In the genomic region with DNA sequence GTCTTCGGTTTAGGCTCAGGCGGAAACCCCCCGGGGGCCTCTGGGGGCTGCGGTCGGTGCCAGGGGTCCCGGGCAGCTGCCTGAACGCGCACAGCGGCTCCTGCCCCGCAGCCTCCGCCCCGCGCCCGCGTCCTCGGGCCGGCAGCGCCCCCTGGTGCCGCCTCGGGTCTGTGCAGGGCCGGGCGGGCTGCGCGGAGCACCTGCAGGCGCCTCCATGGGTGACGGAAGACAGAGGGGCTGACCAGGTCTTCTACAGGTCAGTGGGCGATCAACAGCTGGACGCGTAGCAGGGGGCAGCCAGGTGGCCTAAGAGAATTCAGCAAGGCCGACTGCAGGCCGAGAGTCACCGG, we compare ENCODE assay signal across 8 cellular contexts.
A peak's percentile ranks its signal among the peaks of the same experiment; 100 is the strongest.
DNase-seq lines count a peak whose midpoint lies in the region; ATAC-seq and TF ChIP-seq lines count a peak whose summit lies in the region.
"Not testable (repeated sequence)": the region's sequence is repeated elsewhere in the genome, so short reads cannot be mapped to it uniquely, and the experiment has no call there.

No MANE protein-coding gene starts in this region.

- not testable (repeated sequence) for H3K9me3 Mint-ChIP-seq in GM23338

- H3F3A ChIP-seq in GM23338 (replicated peaks; ENCODE audit: low read depth): not testable (repeated sequence)

- H3K4me2 ChIP-seq in GM23338: not testable (repeated sequence)

- H3K9me3 ChIP-seq in Peyer's patch, heart left ventricle, psoas muscle: not testable (repeated sequence)

- not testable (repeated sequence) for DNase-seq in GM23338 (ENCODE audit: low spot score); Peyer's patch; astrocyte of the cerebellum (ENCODE audit: low read depth); heart left ventricle; psoas muscle

- H3K79me2 ChIP-seq in ACC112 (ENCODE audit: control insufficient read depth, insufficient read depth, low read length, unreplicated experiment); GM23338 (replicated peaks; ENCODE audit: insufficient read depth): not testable (repeated sequence)

- H3K36me3 ChIP-seq in ACC112 (ENCODE audit: insufficient read depth, low read length); GM23338 (ENCODE audit: insufficient read depth); Peyer's patch; heart left ventricle; psoas muscle (ENCODE audit: insufficient read depth in 1 of 2, low read depth in 1 of 2): not testable (repeated sequence)

- not testable (repeated sequence) for TF ChIP-seq POLR2A in Peyer's patch (IDR thresholded peaks at IDR 0.05); heart left ventricle (IDR thresholded peaks at IDR 0.05)

- ATAC-seq in GM18870 (IDR thresholded peaks at IDR 0.05; ENCODE audit: unreplicated experiment) (peak; percentile 51), GM23338 (peak; percentile 88), HG03159 (IDR thresholded peaks at IDR 0.05; ENCODE audit: unreplicated experiment) (peak; percentile 80), heart left ventricle (peak in 3 of 4 donors; percentile 84 to 95 (median 88)), psoas muscle (peak; percentile 91 to 97 (median 94))

- not testable (repeated sequence) for H3K27me3 Mint-ChIP-seq in GM23338 (ENCODE audit: insufficient read depth, low read depth, poor library complexity)

- in situ Hi-C loops in astrocyte of the cerebellum (cut with HindIII; ENCODE audit: low sequenced_read_pairs): not testable (repeated sequence)

- WGBS in heart left ventricle, 4 donors: 0 to 5% (median 1%) methylated on average over 3 to 5 of the region's 32 CpGs; no CpG with 5 or more reads in 1 of the 4 donors
- WGBS in psoas muscle, 3 donors: 0 to 6% (median 1%) methylated on average over 2 to 5 of the region's 32 CpGs

- not testable (repeated sequence) for H3K36me3 Mint-ChIP-seq in GM23338 (ENCODE audit: low read depth)

- not testable (repeated sequence) for H3K27ac ChIP-seq in ACC112 (ENCODE audit: low read depth, low read length); GM23338 (ENCODE audit: low read depth); heart left ventricle; psoas muscle
- H3K27ac ChIP-seq in Peyer's patch: peak overlapping the region in 1 of 4 donors; percentile 38

- not testable (repeated sequence) for H3K4me1 ChIP-seq in ACC112 (ENCODE audit: control insufficient read depth, insufficient read depth, low read length, unreplicated experiment); GM23338 (ENCODE audit: insufficient read depth); Peyer's patch; heart left ventricle; psoas muscle

- H4K20me1 ChIP-seq in GM23338 (replicated peaks; ENCODE audit: insufficient read depth): not testable (repeated sequence)

- not testable (repeated sequence) for H3K4me3 Mint-ChIP-seq in GM23338

- TF ChIP-seq CTCF in GM23338 (conservative IDR thresholded peaks at IDR 0.05; ENCODE audit: low read depth in 2 of 2); Peyer's patch (IDR thresholded peaks at IDR 0.05); astrocyte of the cerebellum (IDR thresholded peaks at IDR 0.05; ENCODE audit: low read depth, low read length, missing control alignments); heart left ventricle (IDR thresholded peaks at IDR 0.05); psoas muscle (IDR thresholded peaks at IDR 0.05): not testable (repeated sequence)

- H3K4me3 ChIP-seq in ACC112 (ENCODE audit: low read depth, low read length): peak overlapping the region; percentile 59; the same call in 1 of the 2 replicates
- H3K4me3 ChIP-seq in GM23338: not testable (repeated sequence)
- peak overlapping the region; percentile 34 to 51 (median 44) for H3K4me3 ChIP-seq in Peyer's patch
- peak overlapping the region; percentile 26 for H3K4me3 ChIP-seq in astrocyte of the cerebellum (ENCODE audit: low read depth, low read length)
- H3K4me3 ChIP-seq in heart left ventricle: peak overlapping the region in 11 of 12 donors; percentile 18 to 54 (median 48)
- H3K4me3 ChIP-seq in psoas muscle: peak overlapping the region; percentile 58

- H2AFZ ChIP-seq in ACC112 (ENCODE audit: low read length, unreplicated experiment); GM23338: not testable (repeated sequence)

- not testable (repeated sequence) for H3K27me3 ChIP-seq in ACC112 (ENCODE audit: insufficient read depth, low read length); GM23338 (ENCODE audit: insufficient read depth); Peyer's patch; heart left ventricle; psoas muscle (ENCODE audit: insufficient read depth in 3 of 3, low read length in 2 of 3)

- intact Hi-C loops in heart left ventricle (cut with DNase I): loop anchor here in 2 of 10 donors (5.0 to 10.0 kb wide), 2 partner anchors 68 to 70 kb away; no protein-coding TSS in a partner anchor
- intact Hi-C loops in psoas muscle (cut with DNase I): not testable (repeated sequence)

- not testable (repeated sequence) for H3K9me2 ChIP-seq in GM23338 (ENCODE audit: insufficient read depth)

- H3K4me1 Mint-ChIP-seq in GM23338: peaks cover 12% of the 10 kb centered on the region

- H3K27ac Mint-ChIP-seq in GM23338: not testable (repeated sequence)
